Comparison of ENCODE assay signal across 14 cellular contexts in the genomic region with DNA sequence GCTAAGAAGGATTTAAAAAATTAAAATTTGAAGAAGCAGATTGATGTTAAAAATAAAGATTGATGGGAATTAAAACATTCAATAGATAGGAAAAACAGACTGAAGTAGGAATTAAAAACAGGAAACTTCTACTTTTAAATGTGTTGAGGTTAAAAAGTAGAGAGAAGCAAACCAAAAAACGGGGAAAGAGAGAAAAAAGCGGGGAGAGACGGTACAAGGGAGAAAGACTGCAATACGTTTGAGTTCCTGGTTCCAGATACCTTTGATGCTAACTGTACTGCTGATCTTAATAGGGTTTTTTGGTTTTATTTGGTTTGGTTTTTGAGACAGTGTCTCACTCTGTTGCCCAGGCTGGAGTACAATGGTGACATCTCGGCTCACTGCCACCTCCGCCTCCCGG. TPM values are rescaled to one million over a fixed set of nuclear protein-coding genes. Genes with fewer than 3 reads are reported as not detected.
A peak's percentile ranks its signal among the peaks of the same experiment; 100 is the strongest.
DNase-seq lines count a peak whose midpoint lies in the region; ATAC-seq, FAIRE-seq and TF ChIP-seq lines count a peak whose summit lies in the region.
"Had no signal": no experiment of that assay in that cellular context is flagged by ENCODE, and none has a peak within 500 bp of the region (broad histone marks: within the 10 kb centered on the region; RNA-seq: fewer than 3 reads in every experiment).

No MANE protein-coding gene starts in this region.

- H2BK120ac ChIP-seq in trophoblast cell (ENCODE audit: insufficient read depth, low read length, poor library complexity) = no peak overlapping the region

- no peaks in the 10 kb centered on the region for H3K9me3 Mint-ChIP-seq in activated T-cell treated with anti-CD3 and anti-CD28 coated beads, Interleukin-2, amount 50 U/mL, for 24 hours
- no peaks in the 10 kb centered on the region for H3K9me3 Mint-ChIP-seq in effector memory CD8-positive, alpha-beta T cell

- H3K27me3 ChIP-seq in MM.1S (replicated peaks; ENCODE audit: insufficient read depth, low read length) (no peaks in the 10 kb centered on the region), K562 (ENCODE audit: control insufficient read depth in 2 of 2, insufficient read depth in 2 of 2, low read length in 2 of 2) (no peaks in the 10 kb centered on the region), trophoblast cell (ENCODE audit: insufficient read depth, low read length) (no peaks in the 10 kb centered on the region)
- H3K27me3 ChIP-seq: body of pancreas, esophagus muscularis mucosa, ovary had no signal

- POLR2A ChIA-PET in K562 (lab: Yijun Ruan, JAX) = interaction anchor here (0.7 to 2.8 kb wide), 3 partner anchors 15 to 187 kb away, joined by 3 to 14 read pairs (median 3); no protein-coding TSS in a partner anchor

- intact Hi-C loops in K562 (cut with micrococcal nuclease) = loop anchor here (5.0 to 10.0 kb wide), 2 partner anchors 38 to 126 kb away; a partner anchor contains a TSS

- no peak overlapping the region for H4K8ac ChIP-seq in trophoblast cell (ENCODE audit: low read depth, low read length)

- no peak for TF ChIP-seq RAD21 in K562 (CRISPR knock-in tag; conservative IDR thresholded peaks at IDR 0.05 in 1 of 2, IDR thresholded peaks at IDR 0.05 in 1 of 2)

- no TSS peak for BruUV-seq in K562 (replicated peaks; lab: Mats Ljungman, UMichigan)

- H3K79me1 ChIP-seq in trophoblast cell (ENCODE audit: low read length) = no peaks in the 10 kb centered on the region

- TF ChIP-seq POLR2A in K562 (conservative IDR thresholded peaks at IDR 0.05) = no peak

- H3K27ac Mint-ChIP-seq in activated T-cell treated with anti-CD3 and anti-CD28 coated beads, Interleukin-2, amount 50 U/mL, for 24 hours = no peak overlapping the region
- no peak overlapping the region for H3K27ac Mint-ChIP-seq in effector memory CD8-positive, alpha-beta T cell

- H4K20me1 ChIP-seq in MM.1S (ENCODE audit: insufficient read depth, low read length) (no peaks in the 10 kb centered on the region), K562 (replicated peaks; ENCODE audit: control insufficient read depth, insufficient read depth, low read length) (no peaks in the 10 kb centered on the region)

- no peak for FAIRE-seq in K562 (lab: Jason Lieb, UNC)
- FAIRE-seq: A204.1, kidney had no signal

- no peak for TF ChIP-seq EP300 in K562 (IDR thresholded peaks at IDR 0.05; ENCODE audit: low read length)

- H2AFZ ChIP-seq in MM.1S (ENCODE audit: low read length) (peak overlapping the region; percentile 78), K562 (ENCODE audit: low read depth, low read length) (peak overlapping the region; percentile 99), trophoblast cell (ENCODE audit: insufficient read depth, low read length, poor library complexity) (no peak overlapping the region)

- H3K9me3 ChIP-seq in MM.1S (replicated peaks; ENCODE audit: insufficient read depth, low read length) = no peaks in the 10 kb centered on the region
- H3K9me3 ChIP-seq in K562 (replicated peaks; ENCODE audit: control insufficient read depth, insufficient read depth, low read depth, low read length) = no peaks in the 10 kb centered on the region
- no peaks in the 10 kb centered on the region for H3K9me3 ChIP-seq in trophoblast cell (ENCODE audit: insufficient read depth, low read depth, low read length)
- H3K9me3 ChIP-seq: body of pancreas, esophagus muscularis mucosa, heart right ventricle, ovary had no signal

- H3K14ac ChIP-seq in trophoblast cell (ENCODE audit: low read length) = no peak overlapping the region

- peak overlapping the region; percentile 80 for H3K4me3 Mint-ChIP-seq in activated T-cell treated with anti-CD3 and anti-CD28 coated beads, Interleukin-2, amount 50 U/mL, for 24 hours
- H3K4me3 Mint-ChIP-seq in effector memory CD8-positive, alpha-beta T cell = no peak overlapping the region

- TF ChIP-seq CTCF in MM.1S (IDR thresholded peaks at IDR 0.05; ENCODE audit: low read length) (no peak), K562 (IDR thresholded peaks at IDR 0.05 in 2 of 3, conservative IDR thresholded peaks at IDR 0.05 in 1 of 3; ENCODE audit: insufficient read depth in 2 of 3, low read depth in 1 of 3, low read length in 3 of 3) (no peak)

- 38% methylated on average over 7 of the region's 7 CpGs for WGBS in K562 (ENCODE audit: insufficient coverage, low coverage, missing lambda C conversion rate)
- WGBS in trophoblast cell (ENCODE audit: extremely low coverage, insufficient coverage, insufficient read length) = no CpG with 5 or more reads among the region's 7 CpGs

- H3K4me3 ChIP-seq in MM.1S (ENCODE audit: low read length) = peak overlapping the region; percentile 70; the same call in 1 of the 2 replicates
- H3K4me3 ChIP-seq in K562 = no peak overlapping the region
- no peak overlapping the region for H3K4me3 ChIP-seq in trophoblast cell (ENCODE audit: low read depth, low read length)

- H3K36me3 Mint-ChIP-seq in activated T-cell treated with anti-CD3 and anti-CD28 coated beads, Interleukin-2, amount 50 U/mL, for 24 hours (ENCODE audit: low read depth) = no peaks in the 10 kb centered on the region
- H3K36me3 Mint-ChIP-seq in effector memory CD8-positive, alpha-beta T cell (ENCODE audit: insufficient read depth) = peaks cover 2% of the 10 kb centered on the region

- H3K9ac ChIP-seq in MM.1S (ENCODE audit: low read length) (no peak overlapping the region), K562 (ENCODE audit: insufficient read depth in 1 of 2, low read depth in 2 of 2, low read length in 2 of 2) (no peak overlapping the region), trophoblast cell (ENCODE audit: low read length) (no peak overlapping the region)

- H3K79me2 ChIP-seq in MM.1S (ENCODE audit: low read length) (no peaks in the 10 kb centered on the region), K562 (ENCODE audit: control insufficient read depth, insufficient read depth, low read length) (no peaks in the 10 kb centered on the region), trophoblast cell (ENCODE audit: control insufficient read depth, insufficient read depth, low read length, poor library complexity) (no peaks in the 10 kb centered on the region)

- in situ Hi-C loops in K562 (cut with MboI) = loop anchor here (5.0 kb wide), 1 partner anchor 163 kb away; no protein-coding TSS in a partner anchor

- H2AK5ac ChIP-seq in trophoblast cell (ENCODE audit: low read length) = no peak overlapping the region

- H3K4ac ChIP-seq in trophoblast cell (ENCODE audit: low read depth, low read length) = no peak overlapping the region

- no peak overlapping the region for H2BK5ac ChIP-seq in trophoblast cell (ENCODE audit: low read depth, low read length, poor library complexity)

- H3K27ac ChIP-seq in MM.1S (ENCODE audit: low read length) = no peak overlapping the region
- no peak overlapping the region for H3K27ac ChIP-seq in K562 (ENCODE audit: extremely low read depth, low read depth, low read length)
- no peak overlapping the region for H3K27ac ChIP-seq in trophoblast cell (ENCODE audit: low read depth, low read length)
- H3K27ac ChIP-seq: esophagus muscularis mucosa, ovary had no signal

- no peak overlapping the region for H3K18ac ChIP-seq in trophoblast cell (ENCODE audit: low read length)

- H3K4me1 ChIP-seq in MM.1S (ENCODE audit: low read length) = no peaks in the 10 kb centered on the region
- peaks cover 0 to 4% of the 10 kb centered on the region in 2 experiments; a peak in 3 of 5 replicates for H3K4me1 ChIP-seq in K562 (replicated peaks in 1 of 2; ENCODE audit: control insufficient read depth in 2 of 2, insufficient read depth in 2 of 2, low read length in 2 of 2)
- no peaks in the 10 kb centered on the region for H3K4me1 ChIP-seq in trophoblast cell (ENCODE audit: control insufficient read depth in 1 of 2, insufficient read depth in 2 of 2, low read length in 2 of 2)

- no peak for DNase-seq in activated T-cell treated with anti-CD3 and anti-CD28 coated beads, Interleukin-2, amount 50 U/mL, for 24 hours
- DNase-seq in activated T-cell treated with anti-CD3 and anti-CD28 coated beads for 4 hours (no peak), MM.1S (no peak), K562 (ENCODE audit: extremely low read depth in 1 of 4, low spot score in 3 of 4) (no peak), trophoblast cell (no peak), Ammon's horn (ENCODE audit: low spot score) (no peak)
- no peak for DNase-seq in effector memory CD8-positive, alpha-beta T cell

- H3K36me3 ChIP-seq in MM.1S (replicated peaks; ENCODE audit: insufficient read depth, low read length) (no peaks in the 10 kb centered on the region), K562 (ENCODE audit: control insufficient read depth, insufficient read depth, low read length) (no peaks in the 10 kb centered on the region), trophoblast cell (ENCODE audit: control insufficient read depth in 1 of 2, insufficient read depth in 2 of 2, low read length in 2 of 2) (no peaks in the 10 kb centered on the region)
- H3K36me3 ChIP-seq: esophagus muscularis mucosa, heart right ventricle, ovary had no signal

- no peaks in the 10 kb centered on the region for H3K9me1 ChIP-seq in K562 (ENCODE audit: control insufficient read depth, insufficient read depth, low read length)

- H3K9me2 ChIP-seq in MM.1S (replicated peaks; ENCODE audit: insufficient read depth, low read length) = no peaks in the 10 kb centered on the region

- peaks cover 16% of the 10 kb centered on the region for H3K4me1 Mint-ChIP-seq in activated T-cell treated with anti-CD3 and anti-CD28 coated beads, Interleukin-2, amount 50 U/mL, for 24 hours (ENCODE audit: low read depth)
- peaks cover 8 to 17% of the 10 kb centered on the region in 2 donors for H3K4me1 Mint-ChIP-seq in effector memory CD8-positive, alpha-beta T cell (ENCODE audit: low read depth in 2 of 2)

- H2BK12ac ChIP-seq in trophoblast cell (ENCODE audit: low read length) = no peak overlapping the region

- H3F3A ChIP-seq in MM.1S (ENCODE audit: insufficient read depth, low read length) = peaks cover 4% of the 10 kb centered on the region; the same call in 1 of the 2 replicates

- H4K91ac ChIP-seq in trophoblast cell (ENCODE audit: low read depth, low read length) = no peak overlapping the region

- H3K4me2 ChIP-seq in MM.1S (ENCODE audit: low read depth, low read length) (peak overlapping the region; percentile 87; the same call in 1 of the 2 replicates), K562 (ENCODE audit: insufficient read depth, low read length) (no peak overlapping the region), trophoblast cell (ENCODE audit: low read length) (no peak overlapping the region)

- no peak overlapping the region for H3K23ac ChIP-seq in trophoblast cell (ENCODE audit: low read length)

- CTCF ChIA-PET in K562 (lab: Yijun Ruan, JAX; ENCODE audit: low intra/inter-chr PET ratio) = interaction anchor here (1.3 to 2.8 kb wide), 2 partner anchors 164 to 165 kb away, joined by 3 to 13 read pairs; no protein-coding TSS in a partner anchor

- peaks cover 10% of the 10 kb centered on the region for H3K27me3 Mint-ChIP-seq in activated T-cell treated with anti-CD3 and anti-CD28 coated beads, Interleukin-2, amount 50 U/mL, for 24 hours
- peaks cover 5 to 7% of the 10 kb centered on the region in 2 donors for H3K27me3 Mint-ChIP-seq in effector memory CD8-positive, alpha-beta T cell

- ATAC-seq in K562 (no peak), GM19351 (IDR thresholded peaks at IDR 0.05; ENCODE audit: unreplicated experiment) (no peak)
- ATAC-seq in effector memory CD8-positive, alpha-beta T cell (replicated peaks) = no peak

- peak overlapping the region; percentile 3 for H4K12ac ChIP-seq in trophoblast cell (ENCODE audit: low read depth, low read length)

RNA-seq across cellular contexts. Expression of a gene that starts 27.0 kb away (rescaled TPM):
- 10.0 and 28.1 TPM in 2 replicates for total RNA-seq in K562 (2011; cell fraction: chromatin; rRNA removed; ENCODE audit: low replicate concordance)
- total RNA-seq in K562 (2011; cell fraction: nucleolus; rRNA removed) = 10.7 and 10.8 TPM in 2 replicates
- total RNA-seq in K562 (2011; cell fraction: nucleoplasm; rRNA removed) = 15.0 and 29.0 TPM in 2 replicates
- 13.1 and 14.6 TPM in 2 replicates for total RNA-seq in K562 (2014; rRNA removed)
- 10.0 and 12.7 TPM in 2 replicates for total RNA-seq in K562 (2014; rRNA removed; fragmentation: Illumina TruSeq; extraction: Trizol)
- total RNA-seq in K562 (2015; rRNA removed; fragmentation: Illumina TruSeq; extraction: Trizol) = 9.7 and 10.3 TPM in 2 replicates
- 60.9 and 62.7 TPM in 2 replicates for total RNA-seq in K562 (2021)
- polyA plus RNA-seq in K562 (2011; rRNA removed) = 17.1 and 17.9 TPM in 2 replicates
- 1.9 and 10.8 TPM in 2 replicates for polyA plus RNA-seq in K562 (2011; cell fraction: cytosol; rRNA removed)
- polyA plus RNA-seq in K562 (2011; cell fraction: nucleus; rRNA removed) = 6.9 and 10.5 TPM in 2 replicates
- 41.6 and 51.3 TPM in 2 replicates for polyA plus RNA-seq in K562 (2012)
- 57.0 and 67.5 TPM in 2 replicates for polyA plus RNA-seq in K562 (2014; fragmentation: Illumina TruSeq; extraction: Trizol)
- polyA plus RNA-seq in K562 (2014; fragmentation: Nextera tagmentation; extraction: Ambion mirVana) = 10 to 100 TPM in 1 of 2 experiments, 1 to 10 TPM in 1; 3.7 to 13.6 TPM
- polyA plus RNA-seq in K562 (2014; rRNA removed) = 12.4 and 12.9 TPM in 2 replicates
- 23.4 and 25.8 TPM in 2 replicates for polyA minus RNA-seq in K562 (2011; rRNA and poly(A)+ RNA removed)
- 24.8 and 25.0 TPM in 2 replicates for polyA minus RNA-seq in K562 (2011; cell fraction: cytosol; rRNA and poly(A)+ RNA removed)
- polyA minus RNA-seq in K562 (2011; cell fraction: nucleus; rRNA and poly(A)+ RNA removed) = 16.0 and 19.1 TPM in 2 replicates
- polyA plus RNA-seq in trophoblast cell (2013) = 144 and 154 TPM in 2 replicates

RNA-seq across cellular contexts. Expression of a gene that starts 36.4 kb away (rescaled TPM):
- 21.5 and 99.1 TPM in 2 replicates for total RNA-seq in K562 (2011; cell fraction: chromatin; rRNA removed; ENCODE audit: low replicate concordance)
- 30.0 and 37.5 TPM in 2 replicates for total RNA-seq in K562 (2011; cell fraction: nucleolus; rRNA removed)
- 61.8 and 108 TPM in 2 replicates for total RNA-seq in K562 (2011; cell fraction: nucleoplasm; rRNA removed)
- total RNA-seq in K562 (2014; rRNA removed) = 37.4 and 44.0 TPM in 2 replicates
- total RNA-seq in K562 (2014; rRNA removed; fragmentation: Illumina TruSeq; extraction: Trizol) = 49.3 and 58.9 TPM in 2 replicates
- 49.8 and 51.2 TPM in 2 replicates for total RNA-seq in K562 (2015; rRNA removed; fragmentation: Illumina TruSeq; extraction: Trizol)
- total RNA-seq in K562 (2021) = 32.8 and 35.6 TPM in 2 replicates
- polyA plus RNA-seq in K562 (2011; rRNA removed) = 21.8 and 28.5 TPM in 2 replicates
- polyA plus RNA-seq in K562 (2011; cell fraction: cytosol; rRNA removed) = 5.0 and 8.2 TPM in 2 replicates
- polyA plus RNA-seq in K562 (2011; cell fraction: nucleus; rRNA removed) = 23.1 and 24.4 TPM in 2 replicates
- polyA plus RNA-seq in K562 (2012) = 18.3 and 19.4 TPM in 2 replicates
- 27.1 and 30.9 TPM in 2 replicates for polyA plus RNA-seq in K562 (2014; fragmentation: Illumina TruSeq; extraction: Trizol)
- polyA plus RNA-seq in K562 (2014; fragmentation: Nextera tagmentation; extraction: Ambion mirVana) = 1 to 10 TPM; 8.1 to 8.6 TPM
- 16.7 and 21.6 TPM in 2 replicates for polyA plus RNA-seq in K562 (2014; rRNA removed)
- polyA minus RNA-seq in K562 (2011; rRNA and poly(A)+ RNA removed) = 73.5 and 98.2 TPM in 2 replicates
- 28.0 and 30.5 TPM in 2 replicates for polyA minus RNA-seq in K562 (2011; cell fraction: cytosol; rRNA and poly(A)+ RNA removed)
- polyA minus RNA-seq in K562 (2011; cell fraction: nucleus; rRNA and poly(A)+ RNA removed) = 45.8 and 84.0 TPM in 2 replicates
- 19.7 and 21.5 TPM in 2 replicates for polyA plus RNA-seq in trophoblast cell (2013)
